ENCODE assay signal across 8 cellular contexts in the genomic region with DNA sequence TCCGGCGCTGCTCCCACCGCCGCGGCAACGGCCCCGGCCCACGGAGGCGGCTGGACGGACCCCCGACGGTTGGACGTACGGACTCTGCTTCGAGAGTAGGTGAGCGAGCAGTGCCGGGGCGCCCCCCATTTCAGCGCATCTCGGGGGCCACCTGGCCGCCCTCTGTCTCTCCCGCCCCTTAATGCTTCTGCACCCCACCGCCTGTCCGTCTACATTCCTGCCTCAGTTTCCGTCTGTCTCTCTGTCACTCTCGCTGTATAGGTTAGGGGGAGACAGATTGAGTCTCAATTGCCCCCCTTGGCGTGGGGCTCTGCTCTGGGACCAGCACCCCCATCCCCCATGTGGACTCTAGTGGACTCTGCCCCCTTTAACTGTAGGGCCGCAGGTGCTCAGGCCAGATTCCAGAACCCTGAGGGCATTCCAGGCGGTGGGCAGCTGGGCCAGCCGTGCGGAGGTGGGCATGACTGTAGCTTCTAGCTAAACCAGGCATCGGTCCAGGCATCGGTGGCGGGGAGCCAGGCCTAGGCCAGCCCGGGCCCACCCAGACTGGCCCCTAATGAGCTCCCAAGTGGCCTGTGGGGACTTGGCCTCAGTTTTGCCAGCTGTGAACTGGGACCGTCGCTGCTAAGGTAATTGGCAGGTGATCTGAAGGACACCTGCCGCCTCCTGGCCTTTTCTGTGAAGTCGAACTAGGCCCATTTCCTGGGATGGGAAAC. TPM values are rescaled to one million over a fixed set of nuclear protein-coding genes. Genes with fewer than 3 reads are reported as not detected.
A peak's percentile ranks its signal among the peaks of the same experiment; 100 is the strongest.
DNase-seq lines count a peak whose midpoint lies in the region; ATAC-seq, FAIRE-seq and TF ChIP-seq lines count a peak whose summit lies in the region.

No MANE protein-coding gene starts in this region.

- ATAC-seq in HG02763 (IDR thresholded peaks at IDR 0.05; ENCODE audit: unreplicated experiment) (peak; percentile 11), GM21786 (IDR thresholded peaks at IDR 0.05; ENCODE audit: unreplicated experiment) (no peak)

- H3K4me3 ChIP-seq in GM12865 (ENCODE audit: low read depth, low read length) (peak overlapping the region; percentile 87), SU-DHL-6 (ENCODE audit: insufficient read depth, low read length, poor library complexity, severe bottlenecking) (peak overlapping the region; percentile 72), fibroblast of mammary gland (ENCODE audit: control insufficient read depth, low read depth, low read length) (peak overlapping the region; percentile 80), parathyroid adenoma (ENCODE audit: low read depth, low read length) (peak overlapping the region; percentile 58)

- H3K79me2 ChIP-seq in SU-DHL-6 (ENCODE audit: insufficient read depth, low read length): peaks cover 14% of the 10 kb centered on the region; the same call in 1 of the 2 replicates
- H3K79me2 ChIP-seq in parathyroid adenoma: no peaks in the 10 kb centered on the region

- H3K9ac ChIP-seq in SU-DHL-6 (ENCODE audit: low read length) (peak overlapping the region; percentile 76), parathyroid adenoma (no peak overlapping the region)

- DNase-seq in GM12865 (ENCODE audit: low read depth): no peak
- no peak for DNase-seq in fibroblast of mammary gland (ENCODE audit: low read depth)
- DNase-seq in OCI-M2 (lab: John Stamatoyannopoulos, UW; ENCODE audit: unreplicated experiment): no peak
- no peak for DNase-seq in GM12891 (ENCODE audit: insufficient read length, low spot score)

- H3K27ac ChIP-seq in SU-DHL-6 (ENCODE audit: low read depth, low read length): peak overlapping the region; percentile 23
- H3K27ac ChIP-seq in parathyroid adenoma: peak overlapping the region; percentile 20

- peaks cover 10% of the 10 kb centered on the region; the same call in 1 of the 2 replicates for H3F3A ChIP-seq in SU-DHL-6 (ENCODE audit: insufficient read depth)

- H3K27me3 ChIP-seq in SU-DHL-6 (ENCODE audit: low read length) (no peaks in the 10 kb centered on the region), parathyroid adenoma (ENCODE audit: control insufficient read depth, insufficient read depth, low read length) (no peaks in the 10 kb centered on the region)

- TF ChIP-seq POLR2A in GM12891 (IDR thresholded peaks at IDR 0.05; ENCODE audit: low read depth, low read length): no peak

- peak overlapping the region; percentile 73 for H3K4me2 ChIP-seq in SU-DHL-6 (ENCODE audit: low read depth, low read length, poor library complexity, severe bottlenecking)
- peak overlapping the region; percentile 68 for H3K4me2 ChIP-seq in parathyroid adenoma (ENCODE audit: low read length)

- TF ChIP-seq CTCF in GM12865 (IDR thresholded peaks at IDR 0.05; ENCODE audit: insufficient read depth, low read depth, low read length, missing control alignments) (no peak), SU-DHL-6 (IDR thresholded peaks at IDR 0.05; ENCODE audit: insufficient read depth, low read length, poor library complexity, severe bottlenecking) (no peak), fibroblast of mammary gland (conservative IDR thresholded peaks at IDR 0.05; ENCODE audit: control insufficient read depth, insufficient read depth, low read depth, low read length) (no peak), parathyroid adenoma (IDR thresholded peaks at IDR 0.05) (no peak)

- H3K36me3 ChIP-seq in SU-DHL-6 (ENCODE audit: low read length): no peaks in the 10 kb centered on the region
- no peaks in the 10 kb centered on the region for H3K36me3 ChIP-seq in parathyroid adenoma (ENCODE audit: control insufficient read depth, insufficient read depth, low read length)

- H2AFZ ChIP-seq in SU-DHL-6 (ENCODE audit: low read depth, low read length, severe bottlenecking) (peak overlapping the region; percentile 43), parathyroid adenoma (peak overlapping the region; percentile 45)

- no peaks in the 10 kb centered on the region for H3K9me3 ChIP-seq in SU-DHL-6 (ENCODE audit: insufficient read depth, low read length)
- H3K9me3 ChIP-seq in parathyroid adenoma (ENCODE audit: control insufficient read depth, low read length): no peaks in the 10 kb centered on the region

- H4K20me1 ChIP-seq in SU-DHL-6 (ENCODE audit: low read depth, low read length): no peaks in the 10 kb centered on the region

- no peaks in the 10 kb centered on the region for H3K4me1 ChIP-seq in parathyroid adenoma

- FAIRE-seq in GM12891 (lab: Jason Lieb, UNC): no peak

- H3K9me2 ChIP-seq in SU-DHL-6 (replicated peaks; ENCODE audit: insufficient read depth, low read length): no peaks in the 10 kb centered on the region

TF ChIP-seq in GM12891, 5 proteins besides CTCF, POLR2A, EP300 and RAD21:
- no peak for TF ChIP-seq POU2F2 (IDR thresholded peaks at IDR 0.05; ENCODE audit: low read depth, low read length)
- no peak for TF ChIP-seq PAX5 (IDR thresholded peaks at IDR 0.05; ENCODE audit: insufficient read depth, low read length, severe bottlenecking)
- no peak for TF ChIP-seq SPI1 (IDR thresholded peaks at IDR 0.05; ENCODE audit: low read depth, low read length)
- no peak for TF ChIP-seq TAF1 (IDR thresholded peaks at IDR 0.05; ENCODE audit: low read depth, low read length)
- no peak for TF ChIP-seq POLR2AphosphoS5 (IDR thresholded peaks at IDR 0.05; ENCODE audit: low read depth, low read length)
TF ChIP-seq in GM12891: peak in this region for 0.

RNA-seq across cellular contexts. Expression of a gene that starts 0.4 kb away (rescaled TPM):
- polyA plus RNA-seq in GM12891 (2012; ENCODE audit: low read depth, missing spikeins): 9.2 TPM

RNA-seq across cellular contexts. Expression of a gene that starts 30.5 kb away (rescaled TPM):
- polyA plus RNA-seq in GM12891 (2012; ENCODE audit: low read depth, missing spikeins): 85.7 TPM
